ENCODE assay signal across 14 cellular contexts in genomic region chr5:161311141-161311708, GRCh38.
A peak's percentile ranks its signal among the peaks of the same experiment; 100 is the strongest.
DNase-seq lines count a peak whose midpoint lies in the region; ATAC-seq, FAIRE-seq and TF ChIP-seq lines count a peak whose summit lies in the region.
"Had no signal": no experiment of that assay in that cellular context is flagged by ENCODE, and none has a peak within 500 bp of the region (broad histone marks: within the 10 kb centered on the region; RNA-seq: fewer than 3 reads in every experiment).

No MANE protein-coding gene starts in this region.

- DNase-seq in GM10248 (ENCODE audit: extremely low spot score) (peak; percentile 31), GM19239 (ENCODE audit: insufficient read length, low spot score) (peak; percentile 9), esophagus muscularis mucosa (ENCODE audit: extremely low spot score) (no peak), NCI-H1092 treated with DMSO at 0.1 percent for 48 hours (lab: John Stamatoyannopoulos, UW) (no peak), HPDE6-E6E7 (ENCODE audit: extremely low spot score) (no peak), HK-2 (ENCODE audit: unreplicated experiment) (no peak)
- DNase-seq: activated CD8-positive, alpha-beta T cell treated with anti-CD3 and anti-CD28 coated beads for 36 hours; activated naive CD4-positive, alpha-beta T cell treated with Interleukin-2 at 50 U/mL for 16 hours; IMR-90; NCI-H187; stimulated activated CD4-positive, alpha-beta T cell treated with anti-CD3 and anti-CD28 coated beads, Interleukin-4, amount 100 ng/mL, for 24 hours had no signal

- H3K36me3 ChIP-seq in esophagus muscularis mucosa = no peaks in the 10 kb centered on the region

- peak; percentile 89 for ATAC-seq in GM21825 (IDR thresholded peaks at IDR 0.05; ENCODE audit: unreplicated experiment)
- ATAC-seq in HG03135 (IDR thresholded peaks at IDR 0.05; ENCODE audit: unreplicated experiment) = peak; percentile 72
- ATAC-seq: activated CD8-positive, alpha-beta T cell treated with anti-CD3 and anti-CD28 coated beads for 36 hours had no signal

- H3K27me3 ChIP-seq in esophagus muscularis mucosa = no peaks in the 10 kb centered on the region

- no peak overlapping the region for H3K4me3 ChIP-seq in esophagus muscularis mucosa

- WGBS in esophagus muscularis mucosa = 100% methylated on average over 2 of the region's 2 CpGs

- POLR2A ChIA-PET in GM10248 (lab: Yijun Ruan, JAX) = no interaction called here

- CTCF ChIA-PET in GM10248 (lab: Yijun Ruan, JAX) = interaction anchor here (1.3 to 1.8 kb wide), 2 partner anchors 9 to 13 kb away, joined by 3 to 5 read pairs; no protein-coding TSS in a partner anchor

- H3K27ac ChIP-seq in esophagus muscularis mucosa (replicated peaks in 1 of 4) = no peak overlapping the region

- FAIRE-seq in GM19239 (lab: Jason Lieb, UNC) = no peak
- FAIRE-seq: D721Med had no signal

- TF ChIP-seq POLR2A in esophagus muscularis mucosa (IDR thresholded peaks at IDR 0.05; ENCODE audit: low read depth) = no peak

- intact Hi-C loops in esophagus muscularis mucosa (cut with DNase I) = no loop called here

- TF ChIP-seq CTCF in GM10248 (IDR thresholded peaks at IDR 0.05; ENCODE audit: control extremely low read depth, extremely low read depth, low read depth, missing control alignments) = no peak
- TF ChIP-seq CTCF in esophagus muscularis mucosa (IDR thresholded peaks at IDR 0.05) = no peak

- H3K9me3 ChIP-seq in esophagus muscularis mucosa = no peaks in the 10 kb centered on the region

- H3K4me1 ChIP-seq in esophagus muscularis mucosa = peaks cover 4 to 34% (median 21%) of the 10 kb centered on the region in 4 donors

- no peak for TF ChIP-seq EP300 in esophagus muscularis mucosa (IDR thresholded peaks at IDR 0.05)

Comparison
In these comparisons a context has a peak if more than half of its experiments do, and no peak if none do; other contexts are left out.
1. DNase-seq: peak in GM10248 (single experiment) and GM19239 (single experiment); none in esophagus muscularis mucosa (single experiment), NCI-H1092 treated with DMSO at 0.1 percent for 48 hours (single experiment), HPDE6-E6E7 (single experiment) and HK-2 (single experiment).